In the genomic region with DNA sequence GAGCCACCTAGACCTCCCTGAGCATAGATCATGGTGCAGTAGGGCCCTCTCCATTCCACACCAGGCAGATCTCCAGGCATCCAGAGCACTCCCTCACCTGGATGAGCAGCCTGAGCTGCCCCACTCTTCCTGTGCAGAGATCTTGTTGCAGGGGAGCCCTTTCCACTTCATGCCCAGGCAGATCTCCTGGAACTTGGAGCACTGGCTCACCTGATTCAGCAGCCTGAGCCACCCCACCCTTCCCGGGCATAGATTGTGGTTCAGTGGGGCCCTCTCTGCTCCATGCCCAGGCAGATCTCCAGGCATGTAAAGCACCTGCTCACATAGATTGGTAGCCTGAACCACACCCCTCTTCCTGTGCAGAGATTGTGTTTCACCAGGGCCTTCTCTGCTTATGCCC, we compare ENCODE assay signal across 1 cellular context.
TF ChIP-seq lines count a peak whose summit lies in the region.

No MANE protein-coding gene starts in this region.

TF ChIP-seq in liver, 16 proteins besides CTCF, POLR2A, EP300 and RAD21 (continued from another document):
- TF ChIP-seq, protein P1, sequence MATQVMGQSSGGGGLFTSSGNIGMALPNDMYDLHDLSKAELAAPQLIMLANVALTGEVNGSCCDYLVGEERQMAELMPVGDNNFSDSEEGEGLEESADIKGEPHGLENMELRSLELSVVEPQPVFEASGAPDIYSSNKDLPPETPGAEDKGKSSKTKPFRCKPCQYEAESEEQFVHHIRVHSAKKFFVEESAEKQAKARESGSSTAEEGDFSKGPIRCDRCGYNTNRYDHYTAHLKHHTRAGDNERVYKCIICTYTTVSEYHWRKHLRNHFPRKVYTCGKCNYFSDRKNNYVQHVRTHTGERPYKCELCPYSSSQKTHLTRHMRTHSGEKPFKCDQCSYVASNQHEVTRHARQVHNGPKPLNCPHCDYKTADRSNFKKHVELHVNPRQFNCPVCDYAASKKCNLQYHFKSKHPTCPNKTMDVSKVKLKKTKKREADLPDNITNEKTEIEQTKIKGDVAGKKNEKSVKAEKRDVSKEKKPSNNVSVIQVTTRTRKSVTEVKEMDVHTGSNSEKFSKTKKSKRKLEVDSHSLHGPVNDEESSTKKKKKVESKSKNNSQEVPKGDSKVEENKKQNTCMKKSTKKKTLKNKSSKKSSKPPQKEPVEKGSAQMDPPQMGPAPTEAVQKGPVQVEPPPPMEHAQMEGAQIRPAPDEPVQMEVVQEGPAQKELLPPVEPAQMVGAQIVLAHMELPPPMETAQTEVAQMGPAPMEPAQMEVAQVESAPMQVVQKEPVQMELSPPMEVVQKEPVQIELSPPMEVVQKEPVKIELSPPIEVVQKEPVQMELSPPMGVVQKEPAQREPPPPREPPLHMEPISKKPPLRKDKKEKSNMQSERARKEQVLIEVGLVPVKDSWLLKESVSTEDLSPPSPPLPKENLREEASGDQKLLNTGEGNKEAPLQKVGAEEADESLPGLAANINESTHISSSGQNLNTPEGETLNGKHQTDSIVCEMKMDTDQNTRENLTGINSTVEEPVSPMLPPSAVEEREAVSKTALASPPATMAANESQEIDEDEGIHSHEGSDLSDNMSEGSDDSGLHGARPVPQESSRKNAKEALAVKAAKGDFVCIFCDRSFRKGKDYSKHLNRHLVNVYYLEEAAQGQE (IDR thresholded peaks at IDR 0.05), result no peak
- no peak for TF ChIP-seq RXRA (IDR thresholded peaks at IDR 0.05)
- TF ChIP-seq JUND (IDR thresholded peaks at IDR 0.05), result no peak
- no peak for TF ChIP-seq FOXA1 (IDR thresholded peaks at IDR 0.05)
